ENCODE assay signal across 13 cellular contexts in genomic region chr10:113028393-113029054, GRCh38.
DNase-seq lines count a peak whose midpoint lies in the region; ATAC-seq, FAIRE-seq and TF ChIP-seq lines count a peak whose summit lies in the region.
"Had no signal": no experiment of that assay in that cellular context is flagged by ENCODE, and none has a peak within 500 bp of the region (broad histone marks: within the 10 kb centered on the region; RNA-seq: fewer than 3 reads in every experiment).

No MANE protein-coding gene starts in this region.

- ATAC-seq in GM21528 (IDR thresholded peaks at IDR 0.05; ENCODE audit: low FRiP score, unreplicated experiment) = no peak

- H3K4me1 ChIP-seq in HEK293 (ENCODE audit: control insufficient read depth, insufficient read depth, low read length) = peaks cover 28% of the 10 kb centered on the region

- peaks cover 9% of the 10 kb centered on the region for H3K36me3 Mint-ChIP-seq in mesothelial cell of epicardium

- no peaks in the 10 kb centered on the region for H3K9me3 Mint-ChIP-seq in mesothelial cell of epicardium
- H3K9me3 Mint-ChIP-seq: activated T-helper 1 cell treated with anti-CD3 and anti-CD28 coated beads, Interleukin-12 subunit alpha, Interleukin-12 subunit beta, Interleukin-2, Interleukin-4 antibody, amounts not matched to agents 30 ng/mL and 10 ng/mL and 1 ng/mL, durations not matched to agents 14 hours and 24 hours and 36 hours had no signal

- H3K27ac Mint-ChIP-seq in mesothelial cell of epicardium = peak overlapping the region; percentile 14
- H3K27ac Mint-ChIP-seq: activated T-helper 1 cell treated with anti-CD3 and anti-CD28 coated beads, Interleukin-12 subunit alpha, Interleukin-12 subunit beta, Interleukin-2, Interleukin-4 antibody, amounts not matched to agents 30 ng/mL and 10 ng/mL and 1 ng/mL, durations not matched to agents 14 hours and 24 hours and 36 hours had no signal

- CTCF ChIA-PET in HEK293 (lab: Yijun Ruan, JAX) = interaction anchor here (1.2 kb wide), 1 partner anchor 11 kb away, joined by 3 read pairs; no protein-coding TSS in a partner anchor

- DNase-seq in mesothelial cell of epicardium (ENCODE audit: low spot score in 2 of 2, unreplicated experiment in 2 of 2) (no peak), smooth muscle cell of the brain vasculature (ENCODE audit: low read depth, low spot score) (peak; percentile 52), SHP77 treated with DMSO at 0.1 percent for 48 hours (lab: John Stamatoyannopoulos, UW) (no peak), RKO (ENCODE audit: low spot score) (no peak), HTR-8/SVneo (ENCODE audit: insufficient read length, low spot score) (no peak)
- DNase-seq: body of pancreas, left cardiac atrium, NCI-H187 had no signal

- H3K27me3 Mint-ChIP-seq in mesothelial cell of epicardium (ENCODE audit: low read depth) = no peaks in the 10 kb centered on the region

- POLR2A ChIA-PET in HEK293 (lab: Yijun Ruan, JAX) = no interaction called here

- H3K4me3 Mint-ChIP-seq in mesothelial cell of epicardium = no peak overlapping the region
- H3K4me3 Mint-ChIP-seq: activated T-helper 1 cell treated with anti-CD3 and anti-CD28 coated beads, Interleukin-12 subunit alpha, Interleukin-12 subunit beta, Interleukin-2, Interleukin-4 antibody, amounts not matched to agents 30 ng/mL and 10 ng/mL and 1 ng/mL, durations not matched to agents 14 hours and 24 hours and 36 hours had no signal

- no peak overlapping the region for H3K4me3 ChIP-seq in HEK293 (ENCODE audit: low read depth, low read length)
- H3K4me3 ChIP-seq: body of pancreas had no signal

- TF ChIP-seq CTCF in HEK293 (tag by site-specific recombination; IDR thresholded peaks at IDR 0.05) (no peak), mesothelial cell of epicardium (IDR thresholded peaks at IDR 0.05; ENCODE audit: unreplicated experiment) (no peak)

- no peak overlapping the region; the same call in 1 of the 2 replicates for H3K27ac ChIP-seq in HEK293 (ENCODE audit: extremely low read depth, low read depth, low read length)
- peak overlapping the region; percentile 2 for H3K27ac ChIP-seq in cingulate gyrus (ENCODE audit: low read depth, low read length)

- H3K9me3 ChIP-seq in HEK293 (ENCODE audit: control insufficient read depth, insufficient read depth, low read depth, low read length) = no peaks in the 10 kb centered on the region
- H3K9me3 ChIP-seq: body of pancreas, neutrophil had no signal

- H3K36me3 ChIP-seq in HEK293 (ENCODE audit: control insufficient read depth in 2 of 2, insufficient read depth in 1 of 2, low read length in 2 of 2) = no peaks in the 10 kb centered on the region; a peak in 1 of 3 replicates
- H3K36me3 ChIP-seq: neutrophil had no signal

- no peak for FAIRE-seq in HTR-8/SVneo (lab: Jason Lieb, UNC)

- H3K4me1 Mint-ChIP-seq in mesothelial cell of epicardium = peaks cover 33% of the 10 kb centered on the region

TF ChIP-seq in HEK293, 187 proteins besides CTCF, POLR2A, EP300 and RAD21:
- TF ChIP-seq ZBTB10 (tag by site-specific recombination; IDR thresholded peaks at IDR 0.05) = no peak
- TF ChIP-seq ZIC2 (tag by site-specific recombination; IDR thresholded peaks at IDR 0.05) = peak; percentile 86
- TF ChIP-seq TRIM28 (IDR thresholded peaks at IDR 0.05; ENCODE audit: borderline replicate concordance, low read length) = peak; percentile 64; the same call in 1 of the 2 replicates
- TF ChIP-seq ZNF423 (tag by site-specific recombination; IDR thresholded peaks at IDR 0.05) = 0 out of 2 replicates have a peak, but pooled peaks have one; percentile 32
- TF ChIP-seq IKZF3 (tag by site-specific recombination; IDR thresholded peaks at IDR 0.05) = 0 out of 2 replicates have a peak, but pooled peaks have one; percentile 1
- 0 out of 2 replicates have a peak, but pooled peaks have one; percentile 11 for TF ChIP-seq ZNF600 (tag by site-specific recombination; IDR thresholded peaks at IDR 0.05)
- TF ChIP-seq ZNF274 (IDR thresholded peaks at IDR 0.05; ENCODE audit: low read length) = no peak
- TF ChIP-seq ZNF274 (tag by site-specific recombination; IDR thresholded peaks at IDR 0.05; ENCODE audit: borderline replicate concordance) = no peak
- TF ChIP-seq ZNF555 (tag by site-specific recombination; conservative IDR thresholded peaks at IDR 0.05) = no peak
